Comparison of ENCODE assay signal across 6 cellular contexts in the genomic region with DNA sequence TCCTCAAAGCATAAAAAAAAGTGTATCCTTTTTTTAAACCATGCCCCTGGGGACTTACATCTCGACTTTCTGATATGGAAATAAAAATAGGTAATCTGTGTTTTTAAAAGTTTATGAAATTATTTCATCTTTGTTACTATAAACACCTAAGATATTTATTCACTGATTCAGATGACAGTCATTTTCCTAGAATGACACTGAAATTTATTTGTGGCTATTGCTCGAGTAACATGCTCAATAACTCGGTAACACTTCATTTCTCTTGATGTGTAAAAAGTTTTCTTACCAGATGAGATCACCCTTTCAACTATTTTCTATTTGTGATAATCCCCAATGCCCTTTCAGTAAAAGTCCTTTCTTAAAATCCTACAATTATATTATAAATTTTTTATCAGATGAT.
"Had no signal": no experiment of that assay in that cellular context is flagged by ENCODE, and none has a peak within 500 bp of the region (broad histone marks: within the 10 kb centered on the region; RNA-seq: fewer than 3 reads in every experiment).

No MANE protein-coding gene starts in this region.

- FAIRE-seq: G401.6, GM12891, GM18507, GM19239 had no signal

- DNase-seq: GDM1, GF-D8 had no signal
